8 cellular contexts compared by ENCODE assay signal in the genomic region with DNA sequence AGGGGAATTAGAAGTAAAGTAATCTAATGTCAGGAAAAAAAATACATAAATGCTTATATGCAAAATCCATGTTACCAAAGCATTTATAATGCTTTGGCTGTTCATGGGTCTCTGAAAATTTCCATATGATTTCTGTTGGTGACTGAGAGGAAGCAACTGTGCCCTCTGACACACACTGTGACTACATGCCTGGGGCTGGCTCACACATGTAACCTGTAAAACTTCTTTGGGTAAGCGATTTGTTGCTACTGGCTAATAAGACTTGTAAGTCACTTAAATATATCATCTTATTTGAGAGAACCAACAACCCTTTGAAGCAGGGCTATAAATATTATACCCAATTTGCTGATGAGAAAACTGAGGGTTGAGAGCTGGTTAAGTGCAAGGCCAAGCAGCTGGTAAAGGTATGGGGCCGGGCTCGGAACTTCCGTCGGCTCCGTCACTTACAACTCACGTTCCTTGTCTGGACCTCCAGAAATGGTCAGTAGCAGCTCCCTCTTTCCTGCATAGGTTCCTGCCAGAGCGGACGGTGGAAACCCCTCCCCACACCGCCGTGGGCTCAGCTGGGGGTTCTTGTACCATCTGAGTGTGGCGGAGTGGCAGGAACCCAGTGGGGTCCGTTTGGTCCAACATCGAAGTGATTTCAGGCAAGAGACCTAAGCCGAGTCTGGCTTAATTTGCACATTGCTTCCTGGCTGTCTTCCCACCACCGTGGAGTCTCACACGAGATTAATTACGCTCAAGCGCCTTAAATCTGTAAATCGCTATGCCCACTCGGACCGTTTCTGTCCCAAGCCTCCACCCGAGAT. TPM values are rescaled to one million over a fixed set of nuclear protein-coding genes. Genes with fewer than 3 reads are reported as not detected.
DNase-seq lines count a peak whose midpoint lies in the region; ATAC-seq and TF ChIP-seq lines count a peak whose summit lies in the region.

No MANE protein-coding gene starts in this region.

- no peak for TF ChIP-seq POLR2A in HCT116 (IDR thresholded peaks at IDR 0.05; ENCODE audit: borderline replicate concordance, extremely low read depth, insufficient read depth, insufficient read length)

- H2AFZ ChIP-seq in HCT116 (ENCODE audit: low read depth, low read length, poor library complexity, severe bottlenecking) (no peak overlapping the region), hepatocyte (peak overlapping the region; percentile 85)

- CTCF ChIA-PET in HCT116 (lab: Charles Lee): no interaction called here
- CTCF ChIA-PET in activated CD4-positive, alpha-beta memory T cell treated with anti-CD3 and anti-CD28 coated beads, Interleukin-2, amount 10 ng/mL, durations not matched to agents 7 days and 5 days (lab: Charles Lee): interaction anchor here (0.6 to 1.9 kb wide), 2 partner anchors 23 to 820 kb away, joined by 4 to 11 read pairs; no protein-coding TSS in a partner anchor

- peak overlapping the region; percentile 81 for H3K4me3 Mint-ChIP-seq in activated CD4-positive, alpha-beta memory T cell treated with anti-CD3 and anti-CD28 coated beads, Interleukin-2, amount 10 ng/mL, durations not matched to agents 7 days and 5 days

- H3K79me2 ChIP-seq in HCT116 (ENCODE audit: insufficient read depth, low read length): peaks cover 59% of the 10 kb centered on the region
- H3K79me2 ChIP-seq in hepatocyte: peaks cover 36% of the 10 kb centered on the region

- H3K36me3 ChIP-seq in HCT116 (ENCODE audit: control insufficient read depth in 1 of 2, insufficient read depth in 2 of 2, low read length in 2 of 2): peaks cover 19 to 21% of the 10 kb centered on the region in 2 experiments
- no peaks in the 10 kb centered on the region for H3K36me3 ChIP-seq in hepatocyte (replicated peaks; ENCODE audit: insufficient read depth, low read depth)
- peaks cover 17 to 22% (median 22%) of the 10 kb centered on the region in 3 donors for H3K36me3 ChIP-seq in skeletal muscle tissue (ENCODE audit: control insufficient read depth in 3 of 3, insufficient read depth in 3 of 3, low read length in 3 of 3)

- H3K9me3 ChIP-seq in HCT116 (ENCODE audit: control insufficient read depth in 1 of 2, insufficient read depth in 1 of 2, low read depth in 1 of 2, low read length in 2 of 2) (no peaks in the 10 kb centered on the region), hepatocyte (ENCODE audit: low read depth) (no peaks in the 10 kb centered on the region), skeletal muscle tissue (ENCODE audit: control insufficient read depth in 3 of 3, low read length in 3 of 3) (no peaks in the 10 kb centered on the region)

- peaks cover 25% of the 10 kb centered on the region for H3K36me3 Mint-ChIP-seq in activated CD4-positive, alpha-beta memory T cell treated with anti-CD3 and anti-CD28 coated beads, Interleukin-2, amount 10 ng/mL, durations not matched to agents 7 days and 5 days (ENCODE audit: low read depth)

- H3K9ac ChIP-seq in HCT116 (ENCODE audit: low read length) (peak overlapping the region; percentile 96), skeletal muscle tissue (ENCODE audit: low read depth in 1 of 3, low read length in 3 of 3) (peak overlapping the region; percentile 73 to 87 (median 85))

- H3K4me3 ChIP-seq in HCT116 (replicated peaks in 1 of 2; ENCODE audit: low read depth in 1 of 2, low read length in 2 of 2) (peak overlapping the region; percentile 90 to 97), hepatocyte (peak overlapping the region; percentile 70), skeletal muscle tissue (ENCODE audit: low read length in 3 of 3) (peak overlapping the region; percentile 91 to 95 (median 93))

- H3K4me1 ChIP-seq in HCT116 (ENCODE audit: control insufficient read depth in 1 of 2, insufficient read depth in 2 of 2, low read length in 2 of 2): peaks cover 0 to 36% of the 10 kb centered on the region in 2 experiments; a peak in 3 of 4 replicates
- peaks cover 15% of the 10 kb centered on the region for H3K4me1 ChIP-seq in hepatocyte (ENCODE audit: insufficient read depth)
- H3K4me1 ChIP-seq in skeletal muscle tissue (ENCODE audit: control insufficient read depth in 3 of 3, insufficient read depth in 3 of 3, low read length in 3 of 3): peaks cover 22 to 31% (median 24%) of the 10 kb centered on the region in 3 donors

- TF ChIP-seq RAD21 in HCT116 (IDR thresholded peaks at IDR 0.05; ENCODE audit: low read depth): no peak

- ATAC-seq in HCT116 (peak; percentile 4; the same call in 1 of the 2 replicates), HG03108 (IDR thresholded peaks at IDR 0.05; ENCODE audit: unreplicated experiment) (no peak)

- BruUV-seq in HCT116 (replicated peaks; lab: Mats Ljungman, UMichigan): TSS peak; percentile 78

- POLR2A ChIA-PET in HCT116 (lab: Charles Lee): no interaction called here
- POLR2A ChIA-PET in activated CD4-positive, alpha-beta memory T cell treated with anti-CD3 and anti-CD28 coated beads, Interleukin-2, amount 10 ng/mL, durations not matched to agents 7 days and 5 days (lab: Charles Lee): interaction anchor here (0.8 to 1.9 kb wide), 2 partner anchors 8 to 41 kb away, joined by 3 to 5 read pairs; no protein-coding TSS in a partner anchor

- H3K4me2 ChIP-seq in HCT116 (ENCODE audit: low read length) (peak overlapping the region; percentile 94), hepatocyte (peak overlapping the region; percentile 91)

- H3K27ac Mint-ChIP-seq in activated CD4-positive, alpha-beta memory T cell treated with anti-CD3 and anti-CD28 coated beads, Interleukin-2, amount 10 ng/mL, durations not matched to agents 7 days and 5 days: peak overlapping the region; percentile 77

- H4K20me1 ChIP-seq in HCT116 (ENCODE audit: insufficient read depth) (no peaks in the 10 kb centered on the region), hepatocyte (ENCODE audit: insufficient read depth, poor library complexity, severe bottlenecking) (no peaks in the 10 kb centered on the region)

- RAD21 ChIA-PET in HCT116 (lab: Charles Lee; ENCODE audit: low non-redundant PET in 1 of 2, low total read pairs in 2 of 2, uncharacterized antibody in 2 of 2, unreplicated experiment in 2 of 2): no interaction called here

- intact Hi-C loops in HCT116 (cut with micrococcal nuclease): no loop called here

- peaks cover 53% of the 10 kb centered on the region for H3K4me1 Mint-ChIP-seq in activated CD4-positive, alpha-beta memory T cell treated with anti-CD3 and anti-CD28 coated beads, Interleukin-2, amount 10 ng/mL, durations not matched to agents 7 days and 5 days

- H3K9me2 ChIP-seq in HCT116 (ENCODE audit: insufficient read depth): no peaks in the 10 kb centered on the region
- no peaks in the 10 kb centered on the region for H3K9me2 ChIP-seq in hepatocyte (replicated peaks; ENCODE audit: insufficient read depth)

- peak overlapping the region; percentile 79 for H3K27ac ChIP-seq in C4-2B
- H3K27ac ChIP-seq in HCT116 (ENCODE audit: low read depth, low read length): peak overlapping the region; percentile 78
- peak overlapping the region; percentile 65 for H3K27ac ChIP-seq in hepatocyte
- peak overlapping the region; percentile 39 for H3K27ac ChIP-seq in skeletal muscle tissue (ENCODE audit: low read depth, low read length)

- H3K9me3 Mint-ChIP-seq in activated CD4-positive, alpha-beta memory T cell treated with anti-CD3 and anti-CD28 coated beads, Interleukin-2, amount 10 ng/mL, durations not matched to agents 7 days and 5 days: no peaks in the 10 kb centered on the region

- H3K27me3 Mint-ChIP-seq in activated CD4-positive, alpha-beta memory T cell treated with anti-CD3 and anti-CD28 coated beads, Interleukin-2, amount 10 ng/mL, durations not matched to agents 7 days and 5 days: no peaks in the 10 kb centered on the region

- no peak for DNase-seq in HCT116 (ENCODE audit: low read depth, low spot score)
- peak; percentile 17 for DNase-seq in activated CD4-positive, alpha-beta memory T cell treated with anti-CD3 and anti-CD28 coated beads, Interleukin-2, amount 10 ng/mL, durations not matched to agents 7 days and 5 days
- no peak for DNase-seq in hepatocyte (ENCODE audit: low spot score)
- no peak for DNase-seq in AG20443 (ENCODE audit: low spot score)
- no peak for DNase-seq in NCI-H2029 (lab: John Stamatoyannopoulos, UW)

- WGBS in hepatocyte (ENCODE audit: low lambda C conversion rate, missing lambda C conversion rate): 6% methylated on average over 21 of the region's 23 CpGs

- TF ChIP-seq CTCF in C4-2B (conservative IDR thresholded peaks at IDR 0.05) (no peak), HCT116 (IDR thresholded peaks at IDR 0.05 in 2 of 3, conservative IDR thresholded peaks at IDR 0.05 in 1 of 3; ENCODE audit: borderline replicate concordance in 1 of 3, insufficient read depth in 1 of 3, low read depth in 2 of 3, low read length in 2 of 3) (no peak), hepatocyte (IDR thresholded peaks at IDR 0.05; ENCODE audit: poor library complexity) (no peak)

- H3K27me3 ChIP-seq in HCT116 (ENCODE audit: insufficient read depth, low read length) (no peaks in the 10 kb centered on the region), hepatocyte (no peaks in the 10 kb centered on the region), skeletal muscle tissue (ENCODE audit: control insufficient read depth in 3 of 3, insufficient read depth in 3 of 3, low read length in 3 of 3) (no peaks in the 10 kb centered on the region)

TF ChIP-seq in HCT116, 20 proteins besides CTCF, POLR2A, EP300 and RAD21 (continues in another document):
- TF ChIP-seq CEBPB (IDR thresholded peaks at IDR 0.05; ENCODE audit: low read depth): no peak

RNA-seq across cellular contexts. Expression of gene DFFA, which starts 0.7 kb away (rescaled TPM):
- 67.7 TPM for total RNA-seq in HCT116 (2021; ENCODE audit: unreplicated experiment)
- 37.5 and 41.0 TPM in 2 replicates for polyA plus RNA-seq in HCT116 (2012)
- total RNA-seq in activated CD4-positive, alpha-beta memory T cell treated with anti-CD3 and anti-CD28 coated beads, Interleukin-2, amount 10 ng/mL, durations not matched to agents 7 days and 5 days: 10 to 100 TPM; 23.5 to 24.2 TPM
- total RNA-seq in hepatocyte: 22.1 and 24.1 TPM in 2 replicates
- 30.0 and 33.9 TPM in 2 replicates for polyA plus RNA-seq in hepatocyte
- 15.1 TPM for total RNA-seq in skeletal muscle tissue

RNA-seq across cellular contexts. Expression of gene PEX14, which starts 3.1 kb away (rescaled TPM):
- total RNA-seq in HCT116 (2021; ENCODE audit: unreplicated experiment): 29.3 TPM
- polyA plus RNA-seq in HCT116 (2012): 28.7 and 29.0 TPM in 2 replicates
- 10 to 100 TPM; 18.9 to 20.1 TPM for total RNA-seq in activated CD4-positive, alpha-beta memory T cell treated with anti-CD3 and anti-CD28 coated beads, Interleukin-2, amount 10 ng/mL, durations not matched to agents 7 days and 5 days
- 8.4 and 10.0 TPM in 2 replicates for total RNA-seq in hepatocyte
- 20.9 and 22.9 TPM in 2 replicates for polyA plus RNA-seq in hepatocyte
- 7.3 TPM for total RNA-seq in skeletal muscle tissue

RNA-seq across cellular contexts. Expression of gene CORT, which starts 21.8 kb away (rescaled TPM):
- total RNA-seq in HCT116 (2021; ENCODE audit: unreplicated experiment) (0.84 TPM), hepatocyte (0.13 TPM in 1 of 2 replicates, not detected in the other), skeletal muscle tissue (0.52 TPM)
- 0.20 and 0.29 TPM in 2 replicates for polyA plus RNA-seq in HCT116 (2012)
- under 1 TPM in 1 of 2 experiments, not detected in 1; 0.50 TPM for total RNA-seq in activated CD4-positive, alpha-beta memory T cell treated with anti-CD3 and anti-CD28 coated beads, Interleukin-2, amount 10 ng/mL, durations not matched to agents 7 days and 5 days
- 0.19 and 0.27 TPM in 2 replicates for polyA plus RNA-seq in hepatocyte

RNA-seq across cellular contexts. Expression of gene CENPS, which starts 41.4 kb away (rescaled TPM):
- 21.9 TPM for total RNA-seq in HCT116 (2021; ENCODE audit: unreplicated experiment)
- 10.0 and 10.5 TPM in 2 replicates for polyA plus RNA-seq in HCT116 (2012)
- total RNA-seq in activated CD4-positive, alpha-beta memory T cell treated with anti-CD3 and anti-CD28 coated beads, Interleukin-2, amount 10 ng/mL, durations not matched to agents 7 days and 5 days: 10 to 100 TPM; 13.5 to 15.2 TPM
- total RNA-seq in hepatocyte: 8.8 and 11.8 TPM in 2 replicates
- 20.7 and 21.1 TPM in 2 replicates for polyA plus RNA-seq in hepatocyte
- total RNA-seq in skeletal muscle tissue: 2.6 TPM
